ENCODE assay signal across 8 cellular contexts in the genomic region with DNA sequence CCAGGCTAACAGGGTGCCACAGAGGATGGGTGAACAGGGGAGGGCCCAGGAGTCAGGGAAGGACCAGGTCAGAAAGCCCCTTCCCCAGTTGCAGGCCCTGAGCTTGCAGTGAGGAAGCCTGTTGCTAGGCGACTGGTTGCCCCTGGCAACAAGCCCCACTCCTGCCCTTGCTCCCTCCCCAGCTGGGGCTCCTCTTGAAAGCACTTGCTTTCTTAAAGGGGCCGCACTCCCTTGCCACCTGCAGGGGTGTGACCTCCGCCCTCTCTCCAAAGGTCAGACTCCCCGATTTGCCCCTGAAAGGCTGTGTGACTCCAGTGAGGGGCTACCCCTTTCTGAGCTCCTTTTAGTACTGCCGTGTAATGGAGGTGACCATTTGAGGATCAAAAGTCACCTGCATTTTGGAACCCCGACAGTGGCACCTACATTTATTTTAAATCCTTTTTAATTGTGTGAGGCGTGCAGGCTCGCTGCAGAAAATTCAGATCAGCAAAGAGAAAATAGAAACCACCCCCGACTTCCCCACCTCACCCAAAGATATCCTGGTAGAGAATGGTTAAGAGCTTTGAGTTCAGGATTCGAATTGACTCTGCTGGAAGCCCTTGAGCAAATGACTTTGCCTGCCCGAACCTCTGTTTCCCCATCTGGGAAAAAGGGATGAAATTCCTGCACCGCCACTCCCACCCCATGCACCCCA. TPM values are rescaled to one million over a fixed set of nuclear protein-coding genes. Genes with fewer than 3 reads are reported as not detected.
A peak's percentile ranks its signal among the peaks of the same experiment; 100 is the strongest.
DNase-seq lines count a peak whose midpoint lies in the region; ATAC-seq and TF ChIP-seq lines count a peak whose summit lies in the region.
"Had no signal": no experiment of that assay in that cellular context is flagged by ENCODE, and none has a peak within 500 bp of the region (broad histone marks: within the 10 kb centered on the region; RNA-seq: fewer than 3 reads in every experiment).

No MANE protein-coding gene starts in this region.

- H3K9me3 Mint-ChIP-seq in WTC11, result no peaks in the 10 kb centered on the region
- H3K9me3 Mint-ChIP-seq in effector memory CD8-positive, alpha-beta T cell, result no peaks in the 10 kb centered on the region

- H3K36me3 Mint-ChIP-seq in WTC11, result peaks cover 2% of the 10 kb centered on the region; the same call in 1 of the 2 replicates
- H3K36me3 Mint-ChIP-seq in effector memory CD8-positive, alpha-beta T cell (ENCODE audit: insufficient read depth), result peaks cover 16% of the 10 kb centered on the region

- no peak for TF ChIP-seq CTCF in WTC11 (IDR thresholded peaks at IDR 0.05)

- no peak overlapping the region; the same call in 1 of the 2 replicates for H3K9ac ChIP-seq in Karpas-422 (ENCODE audit: low read length)

- peak overlapping the region; percentile 83 for H3K27ac ChIP-seq in Karpas-422 (ENCODE audit: low read length)
- H3K27ac ChIP-seq: heart left ventricle had no signal

- no peaks in the 10 kb centered on the region for H3K27me3 ChIP-seq in Karpas-422 (ENCODE audit: low read length)
- H3K27me3 ChIP-seq: heart left ventricle had no signal

- H3K27me3 Mint-ChIP-seq in WTC11 (ENCODE audit: low read depth), result no peaks in the 10 kb centered on the region; the same call in 1 of the 2 replicates
- H3K27me3 Mint-ChIP-seq in effector memory CD8-positive, alpha-beta T cell, result no peaks in the 10 kb centered on the region

- ATAC-seq in WTC11 (peak; percentile 81), GM21390 (IDR thresholded peaks at IDR 0.05; ENCODE audit: unreplicated experiment) (no peak), HG03196 (IDR thresholded peaks at IDR 0.05; ENCODE audit: unreplicated experiment) (no peak)
- ATAC-seq in effector memory CD8-positive, alpha-beta T cell (replicated peaks), result no peak

- H3K9me3 ChIP-seq in Karpas-422 (ENCODE audit: low read length), result no peaks in the 10 kb centered on the region
- H3K9me3 ChIP-seq: heart left ventricle had no signal

- H4K20me1 ChIP-seq in Karpas-422 (ENCODE audit: insufficient read depth, low read depth, low read length), result no peaks in the 10 kb centered on the region; the same call in 1 of the 2 replicates

- DNase-seq in GDM1 (lab: John Stamatoyannopoulos, UW) (peak; percentile 22), Karpas-422 (peak; percentile 92), WTC11 (ENCODE audit: low spot score) (peak; percentile 86), hippocampal formation (lab: John Stamatoyannopoulos, UW) (peak; percentile 80 to 84)
- no peak for DNase-seq in effector memory CD8-positive, alpha-beta T cell

- H3K79me2 ChIP-seq in Karpas-422 (ENCODE audit: low read length), result peaks cover 12% of the 10 kb centered on the region

- no peak overlapping the region for H3K4me3 Mint-ChIP-seq in WTC11
- no peak overlapping the region for H3K4me3 Mint-ChIP-seq in effector memory CD8-positive, alpha-beta T cell

- no peaks in the 10 kb centered on the region for H3K9me2 ChIP-seq in Karpas-422 (replicated peaks; ENCODE audit: insufficient read depth, low read length)

- POLR2A ChIA-PET in WTC11 (lab: Charles Lee), result interaction anchor here (0.6 to 0.9 kb wide), 2 partner anchors 11 to 337 kb away, joined by 3 read pairs; partner anchors contain the start of gene MVB12A

- peaks cover 25% of the 10 kb centered on the region for H3K4me1 Mint-ChIP-seq in WTC11
- peaks cover 20 to 21% of the 10 kb centered on the region in 2 donors for H3K4me1 Mint-ChIP-seq in effector memory CD8-positive, alpha-beta T cell (ENCODE audit: low read depth in 2 of 2)

- peak overlapping the region; percentile 14 for H3K4me2 ChIP-seq in Karpas-422 (ENCODE audit: low read depth, low read length, poor library complexity, severe bottlenecking)

- CTCF ChIA-PET in WTC11 (lab: Charles Lee), result interaction anchor here (0.9 to 3.4 kb wide), 8 partner anchors 10 to 150 kb away, joined by 3 to 48 read pairs (median 3); partner anchors contain the start of gene RPL18A

- peaks cover 7% of the 10 kb centered on the region; the same call in 1 of the 2 replicates for H3K36me3 ChIP-seq in Karpas-422 (ENCODE audit: insufficient read depth, low read length)
- H3K36me3 ChIP-seq: heart left ventricle had no signal

- no peak overlapping the region for H2AFZ ChIP-seq in Karpas-422 (ENCODE audit: low read length)

- H3K27ac Mint-ChIP-seq in WTC11, result no peak overlapping the region
- H3K27ac Mint-ChIP-seq in effector memory CD8-positive, alpha-beta T cell, result peak overlapping the region in 1 of 2 donors; percentile 15

- H3K4me1 ChIP-seq in Karpas-422 (ENCODE audit: low read length), result peaks cover 73% of the 10 kb centered on the region

- no peak overlapping the region for H3K4me3 ChIP-seq in Karpas-422 (ENCODE audit: low read length)
- H3K4me3 ChIP-seq: heart left ventricle had no signal

TF ChIP-seq in WTC11, 78 proteins besides CTCF, POLR2A, EP300 and RAD21 (continues in another document):
- no peak for TF ChIP-seq RORB (CRISPR knock-in tag; IDR thresholded peaks at IDR 0.05)
- TF ChIP-seq USF2 (CRISPR knock-in tag; IDR thresholded peaks at IDR 0.05), result no peak
- TF ChIP-seq E2F4 (CRISPR knock-in tag; IDR thresholded peaks at IDR 0.05; ENCODE audit: borderline replicate concordance, low read depth), result no peak
- TF ChIP-seq HMGA2 (CRISPR knock-in tag; IDR thresholded peaks at IDR 0.05), result no peak
- no peak for TF ChIP-seq E2F5 (CRISPR knock-in tag; IDR thresholded peaks at IDR 0.05)
- no peak for TF ChIP-seq ZNF232 (CRISPR knock-in tag; IDR thresholded peaks at IDR 0.05)
- TF ChIP-seq EMX1 (CRISPR knock-in tag; IDR thresholded peaks at IDR 0.05), result no peak
- no peak for TF ChIP-seq ZNF263 (CRISPR knock-in tag; IDR thresholded peaks at IDR 0.05; ENCODE audit: low read depth)
- TF ChIP-seq GRHL2 (CRISPR knock-in tag; IDR thresholded peaks at IDR 0.05; ENCODE audit: insufficient replicate concordance, severe bottlenecking), result no peak
- TF ChIP-seq RELA (CRISPR knock-in tag; IDR thresholded peaks at IDR 0.05; ENCODE audit: borderline replicate concordance), result no peak
- no peak for TF ChIP-seq ZNF416 (CRISPR knock-in tag; IDR thresholded peaks at IDR 0.05)
- TF ChIP-seq AR (CRISPR knock-in tag; IDR thresholded peaks at IDR 0.05), result no peak

RNA-seq across cellular contexts. Expression of gene FCHO1, which starts 4.8 kb away (rescaled TPM):
- total RNA-seq in Karpas-422 (2014; rRNA removed; shearing (Covaris generic); ENCODE audit: low replicate concordance), result 16.6 and 40.4 TPM in 2 replicates
- total RNA-seq in WTC11 (2021), result 22.8 to 26.8 TPM (median 25.1 TPM) in 3 replicates

RNA-seq across cellular contexts. Expression of gene MAP1S, which starts 36.8 kb away (rescaled TPM):
- total RNA-seq in Karpas-422 (2014; rRNA removed; shearing (Covaris generic); ENCODE audit: low replicate concordance), result 22.9 and 34.6 TPM in 2 replicates
- 115 to 124 TPM (median 120 TPM) in 3 replicates for total RNA-seq in WTC11 (2021)

RNA-seq across cellular contexts. Expression of gene B3GNT3, which starts 38.8 kb away (rescaled TPM):
- not detected in 2 replicates for total RNA-seq in Karpas-422 (2014; rRNA removed; shearing (Covaris generic); ENCODE audit: low replicate concordance)
- 1.2 to 1.9 TPM (median 1.3 TPM) in 3 replicates for total RNA-seq in WTC11 (2021)
- total RNA-seq: heart left ventricle had no signal

Comparison
In these comparisons a context has a peak if more than half of its experiments do, and no peak if none do; other contexts are left out.
1. DNase-seq: peak in GDM1 (single experiment), Karpas-422 (single experiment), WTC11 (single experiment) and hippocampal formation (2 of 2); none in effector memory CD8-positive, alpha-beta T cell (0 of 3).